Comparison of ENCODE assay signal across 16 cellular contexts in genomic region chr4:105433421-105433820, GRCh38.
"Had no signal": no experiment of that assay in that cellular context is flagged by ENCODE, and none has a peak within 500 bp of the region (broad histone marks: within the 10 kb centered on the region; RNA-seq: fewer than 3 reads in every experiment).

No MANE protein-coding gene starts in this region.

- H3K9me3 ChIP-seq: body of pancreas, right lobe of liver, stomach, transverse colon had no signal

- DNase-seq: activated gamma-delta T cell treated with Interleukin-2 at 50 U/mL for 16 hours; activated T-cell treated with anti-CD3 and anti-CD28 coated beads, Interleukin-2, amount 50 U/mL, for 1 hour; anterior cingulate cortex; body of pancreas; effector CD8-positive, alpha-beta T cell; glutamatergic neuron; hippocampal formation; left ventricle myocardium superior; nucleus accumbens; right lobe of liver; stimulated activated CD4-positive, alpha-beta T cell treated with anti-CD3 and anti-CD28 coated beads, Interleukin-1b, Interleukin-23, amount 100 ng/mL, for 48 hours; stomach; transverse colon had no signal

- ATAC-seq: body of pancreas, left ventricle myocardium superior, right lobe of liver had no signal

- H3K27me3 ChIP-seq: body of pancreas, right lobe of liver, stomach, suprapubic skin, transverse colon had no signal

- H3K4me1 ChIP-seq: body of pancreas, parathyroid adenoma, right lobe of liver, stomach, suprapubic skin, transverse colon had no signal

- H3K27ac ChIP-seq: body of pancreas, parathyroid adenoma, right lobe of liver, skin epidermis, stomach, suprapubic skin, transverse colon had no signal

- H3K4me3 ChIP-seq: body of pancreas, right lobe of liver, skin epidermis, stomach, suprapubic skin, transverse colon had no signal
